Comparison of ENCODE assay signal across 11 cellular contexts in the genomic region with DNA sequence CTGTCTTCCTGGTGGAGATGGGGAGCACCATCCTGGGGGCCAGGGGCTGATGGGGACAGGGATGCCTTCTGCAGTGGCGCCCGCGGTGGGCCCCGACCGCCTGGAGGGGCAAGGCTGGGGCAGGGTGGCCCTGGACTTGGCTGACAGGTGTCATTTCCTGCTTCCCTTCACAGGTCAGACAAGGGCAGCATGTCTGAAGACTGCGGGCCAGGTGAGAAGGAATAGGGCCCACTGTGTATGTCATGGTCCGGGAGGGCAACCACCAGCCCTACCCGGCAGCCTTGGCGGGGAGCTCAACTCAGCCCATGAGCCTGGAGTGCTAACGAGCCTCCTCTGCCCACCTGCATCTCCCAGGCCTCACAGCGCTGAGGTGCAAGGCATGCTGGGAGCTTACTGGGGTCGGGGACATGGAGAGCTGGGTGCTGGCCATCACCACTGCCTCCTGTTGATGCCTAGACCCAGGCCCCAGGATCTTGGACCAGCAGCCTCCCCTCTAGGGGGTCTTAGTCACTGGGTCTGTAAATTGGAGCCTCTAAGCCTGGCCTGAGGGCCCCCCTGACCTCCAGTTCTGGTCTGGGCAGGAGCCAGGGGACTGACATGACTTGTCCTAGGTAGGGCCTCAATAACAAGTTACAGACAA.
"Had no signal": no experiment of that assay in that cellular context is flagged by ENCODE, and none has a peak within 500 bp of the region (broad histone marks: within the 10 kb centered on the region; RNA-seq: fewer than 3 reads in every experiment).

No MANE protein-coding gene starts in this region.

- H3K27ac ChIP-seq: GM23248, HL-60, KMS-11 had no signal

- DNase-seq: GM23248, GOT3, H7, HFFc6, Karpas-422, KBM-7 had no signal

- FAIRE-seq: HTR-8/SVneo had no signal

- H3K9ac ChIP-seq: GM23248, KMS-11 had no signal

- H3K9me3 ChIP-seq: HAP-1 had no signal

- H3K4me2 ChIP-seq: KMS-11 had no signal

- H3K4me3 ChIP-seq: GM23248, HAP-1 had no signal

- H2AFZ ChIP-seq: GM23248 had no signal

- ATAC-seq: HCT116 had no signal

- H3K36me3 ChIP-seq: HAP-1 had no signal
